8 cellular contexts compared by ENCODE assay signal in genomic region chr19:46753420-46754155, GRCh38. TPM values are rescaled to one million over a fixed set of nuclear protein-coding genes. Genes with fewer than 3 reads are reported as not detected.
DNase-seq lines count a peak whose midpoint lies in the region; ATAC-seq and TF ChIP-seq lines count a peak whose summit lies in the region.

No MANE protein-coding gene starts in this region.

- ATAC-seq in left cardiac atrium: no peak

- H3K27me3 Mint-ChIP-seq in activated CD4-positive, alpha-beta T cell treated with anti-CD3 and anti-CD28 coated beads, Interleukin-2, amount 10 ng/mL, durations not matched to agents 24 days and 14 days: no peaks in the 10 kb centered on the region
- no peaks in the 10 kb centered on the region for H3K27me3 Mint-ChIP-seq in neural crest cell (ENCODE audit: low read depth)

- no peaks in the 10 kb centered on the region for H3K27me3 ChIP-seq in cardiac muscle cell
- H3K27me3 ChIP-seq in effector memory CD4-positive, alpha-beta T cell (replicated peaks; ENCODE audit: control insufficient read depth, insufficient read depth, low read length, poor library complexity, severe bottlenecking): no peaks in the 10 kb centered on the region

- H3K36me3 Mint-ChIP-seq in activated CD4-positive, alpha-beta T cell treated with anti-CD3 and anti-CD28 coated beads, Interleukin-2, amount 10 ng/mL, durations not matched to agents 24 days and 14 days (ENCODE audit: low read depth): peaks cover 10% of the 10 kb centered on the region
- H3K36me3 Mint-ChIP-seq in neural crest cell (ENCODE audit: low read depth): peaks cover 13% of the 10 kb centered on the region

- peaks cover 7% of the 10 kb centered on the region for H3K36me3 ChIP-seq in cardiac muscle cell
- H3K36me3 ChIP-seq in effector memory CD4-positive, alpha-beta T cell (ENCODE audit: control insufficient read depth, insufficient read depth, low read length): peaks cover 6% of the 10 kb centered on the region

- no peak overlapping the region for H3K27ac Mint-ChIP-seq in activated CD4-positive, alpha-beta T cell treated with anti-CD3 and anti-CD28 coated beads, Interleukin-2, amount 10 ng/mL, durations not matched to agents 24 days and 14 days
- H3K27ac Mint-ChIP-seq in neural crest cell (ENCODE audit: unreplicated experiment): peak overlapping the region; percentile 12

- no peak overlapping the region for H3K27ac ChIP-seq in cardiac muscle cell
- no peak overlapping the region for H3K27ac ChIP-seq in effector memory CD4-positive, alpha-beta T cell (ENCODE audit: insufficient read depth, low read length, poor library complexity, severe bottlenecking)

- no peak overlapping the region for H3K4me3 ChIP-seq in cardiac muscle cell
- no peak overlapping the region for H3K4me3 ChIP-seq in effector memory CD4-positive, alpha-beta T cell (ENCODE audit: insufficient read depth, low read depth, low read length, poor library complexity, severe bottlenecking)

- peaks cover 13% of the 10 kb centered on the region for H3K4me1 Mint-ChIP-seq in activated CD4-positive, alpha-beta T cell treated with anti-CD3 and anti-CD28 coated beads, Interleukin-2, amount 10 ng/mL, durations not matched to agents 24 days and 14 days
- peaks cover 9% of the 10 kb centered on the region for H3K4me1 Mint-ChIP-seq in neural crest cell

- TF ChIP-seq CTCF in cardiac muscle cell (IDR thresholded peaks at IDR 0.05; ENCODE audit: low read depth, low read length) (peak; percentile 42), neural crest cell (conservative IDR thresholded peaks at IDR 0.05) (peak; percentile 35)

- H3K9me3 Mint-ChIP-seq in activated CD4-positive, alpha-beta T cell treated with anti-CD3 and anti-CD28 coated beads, Interleukin-2, amount 10 ng/mL, durations not matched to agents 24 days and 14 days: no peaks in the 10 kb centered on the region
- H3K9me3 Mint-ChIP-seq in neural crest cell: no peaks in the 10 kb centered on the region

- DNase-seq in cardiac muscle cell (ENCODE audit: low read depth in 1 of 2, low spot score in 1 of 2) (peak; percentile 37 to 68), left cardiac atrium (no peak), NCI-H446 (lab: John Stamatoyannopoulos, UW) (peak; percentile 24 to 51), neural crest cell (ENCODE audit: low read depth, low spot score) (peak; percentile 54), kidney tubule cell (ENCODE audit: low spot score) (no peak), NCI-H1048 (lab: John Stamatoyannopoulos, UW) (no peak)
- peak; percentile 92 for DNase-seq in activated CD4-positive, alpha-beta T cell treated with anti-CD3 and anti-CD28 coated beads, Interleukin-2, amount 10 ng/mL, durations not matched to agents 24 days and 14 days
- peak; percentile 40 to 55 (median 50) for DNase-seq in effector memory CD4-positive, alpha-beta T cell

- H3K4me1 ChIP-seq in cardiac muscle cell (ENCODE audit: low read depth): no peaks in the 10 kb centered on the region
- H3K4me1 ChIP-seq in effector memory CD4-positive, alpha-beta T cell (ENCODE audit: control insufficient read depth, insufficient read depth, low read length, poor library complexity, severe bottlenecking): peaks cover 2% of the 10 kb centered on the region

- no peak overlapping the region for H3K4me3 Mint-ChIP-seq in activated CD4-positive, alpha-beta T cell treated with anti-CD3 and anti-CD28 coated beads, Interleukin-2, amount 10 ng/mL, durations not matched to agents 24 days and 14 days
- peak overlapping the region; percentile 67 for H3K4me3 Mint-ChIP-seq in neural crest cell

- intact Hi-C loops in left cardiac atrium (cut with DNase I): loop anchor here in 1 of 2 donors (10.0 kb wide), 1 partner anchor 241 kb away; no protein-coding TSS in a partner anchor
- intact Hi-C loops in activated CD4-positive, alpha-beta T cell treated with anti-CD3 and anti-CD28 coated beads, Interleukin-2, amount 10 ng/mL, durations not matched to agents 24 days and 14 days (cut with micrococcal nuclease): loop anchor here (2.0 kb wide), 1 partner anchor 225 kb away; no protein-coding TSS in a partner anchor

- no peaks in the 10 kb centered on the region for H3K9me3 ChIP-seq in cardiac muscle cell (ENCODE audit: low read depth)
- no peaks in the 10 kb centered on the region for H3K9me3 ChIP-seq in effector memory CD4-positive, alpha-beta T cell (ENCODE audit: control insufficient read depth, low read length)

RNA-seq across cellular contexts. Expression of gene STRN4, which starts 7.3 kb away (rescaled TPM):
- total RNA-seq in cardiac muscle cell (115 and 144 TPM in 2 replicates), left cardiac atrium (10 to 100 TPM; 37.2 to 61.9 TPM), neural crest cell (128 and 138 TPM in 2 replicates)
- polyA plus RNA-seq in cardiac muscle cell: 98.4 and 110 TPM in 2 replicates
- 101 and 107 TPM in 2 replicates for total RNA-seq in activated CD4-positive, alpha-beta T cell treated with anti-CD3 and anti-CD28 coated beads, Interleukin-2, amount 10 ng/mL, durations not matched to agents 24 days and 14 days

RNA-seq across cellular contexts. Expression of gene FKRP, which starts 7.7 kb away (rescaled TPM):
- total RNA-seq in cardiac muscle cell: 39.1 and 50.3 TPM in 2 replicates
- polyA plus RNA-seq in cardiac muscle cell: 20.4 and 25.3 TPM in 2 replicates
- 10 to 100 TPM; 12.4 to 17.3 TPM for total RNA-seq in left cardiac atrium
- 20.8 and 21.4 TPM in 2 replicates for total RNA-seq in activated CD4-positive, alpha-beta T cell treated with anti-CD3 and anti-CD28 coated beads, Interleukin-2, amount 10 ng/mL, durations not matched to agents 24 days and 14 days
- total RNA-seq in neural crest cell: 31.9 and 38.6 TPM in 2 replicates

RNA-seq across cellular contexts. Expression of gene SLC1A5, which starts 34.8 kb away (rescaled TPM):
- total RNA-seq in cardiac muscle cell (37.9 and 63.6 TPM in 2 replicates), left cardiac atrium (10 to 100 TPM; 34.3 to 40.8 TPM), neural crest cell (131 TPM in 2 replicates)
- polyA plus RNA-seq in cardiac muscle cell: 43.0 and 64.9 TPM in 2 replicates
- 220 and 224 TPM in 2 replicates for total RNA-seq in activated CD4-positive, alpha-beta T cell treated with anti-CD3 and anti-CD28 coated beads, Interleukin-2, amount 10 ng/mL, durations not matched to agents 24 days and 14 days

RNA-seq across cellular contexts. Expression of gene PRKD2, which starts 36.7 kb away (rescaled TPM):
- total RNA-seq in cardiac muscle cell: 16.0 and 24.7 TPM in 2 replicates
- polyA plus RNA-seq in cardiac muscle cell: 25.5 and 53.9 TPM in 2 replicates
- 10 to 100 TPM; 14.9 to 18.0 TPM for total RNA-seq in left cardiac atrium
- total RNA-seq in activated CD4-positive, alpha-beta T cell treated with anti-CD3 and anti-CD28 coated beads, Interleukin-2, amount 10 ng/mL, durations not matched to agents 24 days and 14 days: 89.1 and 90.5 TPM in 2 replicates
- 55.5 and 57.2 TPM in 2 replicates for total RNA-seq in neural crest cell

Comparison
In these comparisons a context has a peak if more than half of its experiments do, and no peak if none do; other contexts are left out.
1. DNase-seq: peak in cardiac muscle cell (2 of 2), NCI-H446 (2 of 2), activated CD4-positive, alpha-beta T cell treated with anti-CD3 and anti-CD28 coated beads, Interleukin-2, amount 10 ng/mL, durations not matched to agents 24 days and 14 days (single experiment), effector memory CD4-positive, alpha-beta T cell (3 of 3) and neural crest cell (single experiment); none in left cardiac atrium (single experiment), kidney tubule cell (single experiment) and NCI-H1048 (single experiment).